2 cellular contexts compared by ENCODE assay signal in the genomic region with DNA sequence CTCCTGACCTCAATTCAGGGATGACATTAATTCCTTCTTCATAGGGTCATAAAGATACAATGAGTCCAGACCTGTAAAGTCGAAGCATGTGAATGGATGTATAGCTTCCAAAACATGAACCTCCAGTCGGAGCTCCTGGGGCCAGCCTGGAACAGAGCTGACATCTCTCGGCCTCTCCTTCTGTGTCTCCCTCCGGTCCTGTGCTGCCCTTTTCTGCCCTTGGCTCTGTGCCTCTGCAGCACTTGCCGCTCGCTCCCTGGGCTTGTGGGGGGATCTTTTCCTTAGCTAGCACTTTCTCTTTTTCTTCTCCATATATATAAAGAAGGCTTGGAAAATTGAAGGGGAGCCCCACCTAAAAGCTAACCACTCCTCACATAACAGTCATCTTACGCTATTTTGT.
TF ChIP-seq lines count a peak whose summit lies in the region.

No MANE protein-coding gene starts in this region.

TF ChIP-seq in A549, 52 proteins besides CTCF, POLR2A, EP300 and RAD21:
- no peak for TF ChIP-seq KDM5A (IDR thresholded peaks at IDR 0.05)
- no peak for TF ChIP-seq ZNF302 (CRISPR knock-in tag; IDR thresholded peaks at IDR 0.05)
- TF ChIP-seq HOXB13 (CRISPR knock-in tag; IDR thresholded peaks at IDR 0.05; ENCODE audit: low read depth): no peak
- TF ChIP-seq, protein P1, sequence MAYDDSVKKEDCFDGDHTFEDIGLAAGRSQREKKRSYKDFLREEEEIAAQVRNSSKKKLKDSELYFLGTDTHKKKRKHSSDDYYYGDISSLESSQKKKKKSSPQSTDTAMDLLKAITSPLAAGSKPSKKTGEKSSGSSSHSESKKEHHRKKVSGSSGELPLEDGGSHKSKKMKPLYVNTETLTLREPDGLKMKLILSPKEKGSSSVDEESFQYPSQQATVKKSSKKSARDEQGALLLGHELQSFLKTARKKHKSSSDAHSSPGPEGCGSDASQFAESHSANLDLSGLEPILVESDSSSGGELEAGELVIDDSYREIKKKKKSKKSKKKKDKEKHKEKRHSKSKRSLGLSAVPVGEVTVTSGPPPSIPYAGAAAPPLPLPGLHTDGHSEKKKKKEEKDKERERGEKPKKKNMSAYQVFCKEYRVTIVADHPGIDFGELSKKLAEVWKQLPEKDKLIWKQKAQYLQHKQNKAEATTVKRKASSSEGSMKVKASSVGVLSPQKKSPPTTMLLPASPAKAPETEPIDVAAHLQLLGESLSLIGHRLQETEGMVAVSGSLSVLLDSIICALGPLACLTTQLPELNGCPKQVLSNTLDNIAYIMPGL (CRISPR knock-in tag; IDR thresholded peaks at IDR 0.05; ENCODE audit: borderline replicate concordance): no peak

TF ChIP-seq in IMR-90, 13 proteins besides CTCF, POLR2A, EP300 and RAD21:
- TF ChIP-seq CHD1 (IDR thresholded peaks at IDR 0.05; ENCODE audit: low read depth, low read length) (no peak), NFE2L2 (IDR thresholded peaks at IDR 0.05; ENCODE audit: low read depth, low read length) (no peak), MAZ (IDR thresholded peaks at IDR 0.05; ENCODE audit: borderline replicate concordance, low read depth, low read length) (no peak), BHLHE40 (IDR thresholded peaks at IDR 0.05; ENCODE audit: low read depth, low read length) (no peak), SMC3 (IDR thresholded peaks at IDR 0.05; ENCODE audit: low read depth, low read length) (no peak), CEBPB (IDR thresholded peaks at IDR 0.05; ENCODE audit: low read depth, low read length) (no peak)
TF ChIP-seq in IMR-90: peak in this region for 0.
